Comparison of ENCODE assay signal across 21 cellular contexts in genomic region chr20:34774431-34774830, GRCh38.
"Had no signal": no experiment of that assay in that cellular context is flagged by ENCODE, and none has a peak within 500 bp of the region (broad histone marks: within the 10 kb centered on the region; RNA-seq: fewer than 3 reads in every experiment).

No MANE protein-coding gene starts in this region.

- H3K4me3 ChIP-seq: adrenal gland, ascending aorta, left lung, sigmoid colon, smooth muscle cell, testis, vagina had no signal

- H3K27ac Mint-ChIP-seq: activated CD4-positive, alpha-beta memory T cell treated with anti-CD3 and anti-CD28 coated beads for 36 hours; activated naive CD8-positive, alpha-beta T cell; activated T-helper 1 cell treated with anti-CD3 and anti-CD28 coated beads, Interleukin-12 subunit alpha, Interleukin-12 subunit beta, Interleukin-2, Interleukin-4 antibody, amounts not matched to agents 30 ng/mL and 10 ng/mL and 1 ng/mL, durations not matched to agents 14 hours and 24 hours and 36 hours; dendritic cell treated with granulocyte-macrophage colony-stimulating factor and Interleukin-4, amounts not matched to agents 40 ng/mL and 50 ng/mL, for 4 days; type B pancreatic cell had no signal

- DNase-seq: activated CD4-positive, alpha-beta memory T cell treated with anti-CD3 and anti-CD28 coated beads for 36 hours; activated CD4-positive, alpha-beta T cell treated with anti-CD3 and anti-CD28 coated beads for 48 hours; activated gamma-delta T cell treated with Interleukin-2 at 50 U/mL for 16 hours; adrenal gland; brain microvascular endothelial cell; caudate nucleus; effector CD4-positive, alpha-beta T cell; left lung; occipital lobe; posterior cingulate gyrus; sigmoid colon; stimulated activated CD4-positive, alpha-beta T cell treated with anti-CD3 and anti-CD28 coated beads, Interleukin-15, amount 100 ng/mL, for 24 hours; stimulated activated naive CD4-positive, alpha-beta T cell; testis had no signal

- H3K27me3 Mint-ChIP-seq: activated CD4-positive, alpha-beta memory T cell treated with anti-CD3 and anti-CD28 coated beads for 36 hours; activated naive CD8-positive, alpha-beta T cell; dendritic cell treated with granulocyte-macrophage colony-stimulating factor and Interleukin-4, amounts not matched to agents 40 ng/mL and 50 ng/mL, for 4 days; type B pancreatic cell had no signal

- H3K27me3 ChIP-seq: adrenal gland, ascending aorta, brain microvascular endothelial cell, left lung, sigmoid colon, testis, vagina had no signal

- H3K4me1 ChIP-seq: ascending aorta, left lung, vagina had no signal

- H3K9me3 ChIP-seq: adrenal gland, ascending aorta, left lung, sigmoid colon, testis, vagina had no signal

- H3K27ac ChIP-seq: adrenal gland, ascending aorta, brain microvascular endothelial cell, left lung, sigmoid colon, testis, vagina had no signal

- ATAC-seq: left lung had no signal

- H3K9me3 Mint-ChIP-seq: activated CD4-positive, alpha-beta memory T cell treated with anti-CD3 and anti-CD28 coated beads for 36 hours; activated T-helper 1 cell treated with anti-CD3 and anti-CD28 coated beads, Interleukin-12 subunit alpha, Interleukin-12 subunit beta, Interleukin-2, Interleukin-4 antibody, amounts not matched to agents 30 ng/mL and 10 ng/mL and 1 ng/mL, durations not matched to agents 14 hours and 24 hours and 36 hours; dendritic cell treated with granulocyte-macrophage colony-stimulating factor and Interleukin-4, amounts not matched to agents 40 ng/mL and 50 ng/mL, for 4 days; type B pancreatic cell had no signal

- H3K4me3 Mint-ChIP-seq: activated CD4-positive, alpha-beta memory T cell treated with anti-CD3 and anti-CD28 coated beads for 36 hours; activated naive CD8-positive, alpha-beta T cell; activated T-helper 1 cell treated with anti-CD3 and anti-CD28 coated beads, Interleukin-12 subunit alpha, Interleukin-12 subunit beta, Interleukin-2, Interleukin-4 antibody, amounts not matched to agents 30 ng/mL and 10 ng/mL and 1 ng/mL, durations not matched to agents 14 hours and 24 hours and 36 hours; dendritic cell treated with granulocyte-macrophage colony-stimulating factor and Interleukin-4, amounts not matched to agents 40 ng/mL and 50 ng/mL, for 4 days; type B pancreatic cell had no signal
